In genomic region chr12:31034372-31034771, GRCh38 we compare ENCODE assay signal across 21 cellular contexts.
"Had no signal": no experiment of that assay in that cellular context is flagged by ENCODE, and none has a peak within 500 bp of the region (broad histone marks: within the 10 kb centered on the region; RNA-seq: fewer than 3 reads in every experiment).

No MANE protein-coding gene starts in this region.

- H3K27me3 ChIP-seq: gastrocnemius medialis, neutrophil, sigmoid colon had no signal

- H3K27ac ChIP-seq: gastrocnemius medialis, neutrophil, sigmoid colon had no signal

- DNase-seq: activated CD4-positive, alpha-beta T cell treated with anti-CD3 and anti-CD28 coated beads for 1 hour; activated CD8-positive, alpha-beta T cell treated with anti-CD3 and anti-CD28 coated beads, Interleukin-2, amount 10 ng/mL, durations not matched to agents 7 days and 5 days; activated effector memory CD4-positive, alpha-beta T cell treated with Interleukin-2 at 50 U/mL for 16 hours; activated naive CD4-positive, alpha-beta T cell treated with Interleukin-2 at 50 U/mL for 16 hours; central memory CD4-positive, alpha-beta T cell; effector CD4-positive, alpha-beta T cell; gastrocnemius medialis; glutamatergic neuron; left ventricle myocardium superior; naive B cell; nephron progenitor cell; retina; sigmoid colon; small intestine; stimulated activated CD4-positive, alpha-beta T cell treated with anti-CD3 and anti-CD28 coated beads, Interleukin-4, amount 100 ng/mL, for 4 hours; stimulated activated CD8-positive, alpha-beta memory T cell treated with anti-CD3 and anti-CD28 coated beads, Interleukin-4, amount 100 ng/mL, for 48 hours; stimulated activated naive CD8-positive, alpha-beta T cell treated with anti-CD3 and anti-CD28 coated beads, Interleukin-15, amount 100 ng/mL, for 72 hours; substantia nigra; T1000 had no signal

- H3K36me3 ChIP-seq: gastrocnemius medialis, neutrophil, sigmoid colon had no signal

- H3K9me3 ChIP-seq: gastrocnemius medialis, neutrophil, sigmoid colon had no signal

- H3K4me3 ChIP-seq: gastrocnemius medialis, sigmoid colon had no signal

- ATAC-seq: activated CD8-positive, alpha-beta T cell treated with anti-CD3 and anti-CD28 coated beads, Interleukin-2, amount 10 ng/mL, durations not matched to agents 7 days and 5 days; gastrocnemius medialis; left ventricle myocardium superior; stimulated activated memory B cell treated with anti-CD40 and anti-IgM and Interleukin-4, amounts not matched to agents 10 μg/mL and 1 μg/mL and 100 μg/mL, for 72 hours; stimulated activated naive CD8-positive, alpha-beta T cell treated with anti-CD3 and anti-CD28 coated beads, Interleukin-15, amount 100 ng/mL, for 72 hours had no signal
